Comparison of ENCODE assay signal across 8 cellular contexts in genomic region chr13:99895428-99895998, GRCh38.
DNase-seq lines count a peak whose midpoint lies in the region; TF ChIP-seq lines count a peak whose summit lies in the region.

No MANE protein-coding gene starts in this region.

- BruUV-seq in MCF 10A (replicated peaks; lab: Mats Ljungman, UMichigan): no TSS peak

- POLR2A ChIA-PET in MCF 10A (lab: Yijun Ruan, JAX): no interaction called here

- H3K36me3 Mint-ChIP-seq in MCF 10A (ENCODE audit: insufficient read depth, unreplicated experiment): no peaks in the 10 kb centered on the region

- no peak overlapping the region for H3K4me3 Mint-ChIP-seq in MCF 10A (ENCODE audit: unreplicated experiment)

- no peak for TF ChIP-seq EP300 in transverse colon (IDR thresholded peaks at IDR 0.05; ENCODE audit: low read depth)

- H3K9ac ChIP-seq in mucosa of stomach (ENCODE audit: low read length): no peak overlapping the region

- TF ChIP-seq CTCF in breast epithelium (IDR thresholded peaks at IDR 0.05) (no peak), MCF 10A (IDR thresholded peaks at IDR 0.05; ENCODE audit: unreplicated experiment) (no peak), transverse colon (IDR thresholded peaks at IDR 0.05) (no peak)

- DNase-seq in breast epithelium (ENCODE audit: low spot score in 2 of 2) (no peak), MCF 10A (ENCODE audit: unreplicated experiment) (no peak), caudate nucleus (lab: John Stamatoyannopoulos, UW) (no peak), transverse colon (no peak), NCI-H1092 (lab: John Stamatoyannopoulos, UW) (no peak), GF-D8 (lab: John Stamatoyannopoulos, UW) (no peak), islet precursor cell (no peak)

- no peaks in the 10 kb centered on the region for H3K36me3 ChIP-seq in breast epithelium
- H3K36me3 ChIP-seq in mucosa of stomach (ENCODE audit: control insufficient read depth, insufficient read depth, low read length): no peaks in the 10 kb centered on the region
- H3K36me3 ChIP-seq in transverse colon: no peaks in the 10 kb centered on the region

- in situ Hi-C loops in transverse colon (cut with MboI; ENCODE audit: low pct_ligation_motif_present in 1 of 4, low pct_unique_long_range_greater_than_20kb in 1 of 4, low sequenced_read_pairs in 3 of 4): no loop called here

- peak overlapping the region; percentile 31 to 65 (median 39) for H3K4me3 ChIP-seq in breast epithelium
- H3K4me3 ChIP-seq in mucosa of stomach (ENCODE audit: low read length): peak overlapping the region; percentile 46
- H3K4me3 ChIP-seq in transverse colon: peak overlapping the region; percentile 32 to 56 (median 34)

- TF ChIP-seq POLR2A in breast epithelium (IDR thresholded peaks at IDR 0.05): no peak
- no peak for TF ChIP-seq POLR2A in transverse colon (IDR thresholded peaks at IDR 0.05)

- H3K27ac Mint-ChIP-seq in MCF 10A (ENCODE audit: low read depth, unreplicated experiment): no peak overlapping the region

- H3K27me3 Mint-ChIP-seq in MCF 10A (ENCODE audit: insufficient read depth, unreplicated experiment): no peaks in the 10 kb centered on the region

- H3K27me3 ChIP-seq in breast epithelium (peaks cover 0 to 38% of the 10 kb centered on the region in 2 donors), mucosa of stomach (ENCODE audit: control insufficient read depth, insufficient read depth, low read length) (peaks cover 50% of the 10 kb centered on the region), transverse colon (peaks cover 56% of the 10 kb centered on the region)

- intact Hi-C loops in breast epithelium (cut with DNase I; ENCODE audit: low total_unique reads): no loop called here
- intact Hi-C loops in MCF 10A (cut with micrococcal nuclease): no loop called here
- intact Hi-C loops in transverse colon (cut with DNase I; ENCODE audit: low total_unique reads): no loop called here

- no peaks in the 10 kb centered on the region for H3K9me3 ChIP-seq in breast epithelium
- no peaks in the 10 kb centered on the region for H3K9me3 ChIP-seq in mucosa of stomach (ENCODE audit: control insufficient read depth, low read length)
- H3K9me3 ChIP-seq in transverse colon: no peaks in the 10 kb centered on the region

- H3K4me1 ChIP-seq in breast epithelium: peaks cover 0 to 7% of the 10 kb centered on the region in 2 donors
- peaks cover 7% of the 10 kb centered on the region for H3K4me1 ChIP-seq in mucosa of stomach (ENCODE audit: control insufficient read depth, insufficient read depth, low read length)
- peaks cover 0 to 18% (median 12%) of the 10 kb centered on the region in 4 donors for H3K4me1 ChIP-seq in transverse colon

- no peaks in the 10 kb centered on the region for H3K9me3 Mint-ChIP-seq in MCF 10A (ENCODE audit: unreplicated experiment)

- no peak overlapping the region for H3K27ac ChIP-seq in breast epithelium
- peak overlapping the region; percentile 52 for H3K27ac ChIP-seq in caudate nucleus (ENCODE audit: low read depth, low read length)
- no peak overlapping the region for H3K27ac ChIP-seq in transverse colon

- CTCF ChIA-PET in MCF 10A (lab: Yijun Ruan, JAX): no interaction called here

- H3K4me1 Mint-ChIP-seq in MCF 10A (ENCODE audit: insufficient read depth, unreplicated experiment): no peaks in the 10 kb centered on the region

- 8 to 12% methylated on average over 13 to 51 of the region's 56 CpGs for WGBS in transverse colon (ENCODE audit: low coverage in 1 of 2), 2 donors
